ENCODE assay signal across 19 cellular contexts in genomic region chr6:109051301-109051700, GRCh38. TPM values are rescaled to one million over a fixed set of nuclear protein-coding genes. Genes with fewer than 3 reads are reported as not detected.
A peak's percentile ranks its signal among the peaks of the same experiment; 100 is the strongest.
DNase-seq lines count a peak whose midpoint lies in the region; ATAC-seq, FAIRE-seq and TF ChIP-seq lines count a peak whose summit lies in the region.
"Had no signal": no experiment of that assay in that cellular context is flagged by ENCODE, and none has a peak within 500 bp of the region (broad histone marks: within the 10 kb centered on the region; RNA-seq: fewer than 3 reads in every experiment).

No MANE protein-coding gene starts in this region.

- no peak for TF ChIP-seq RAD21 in HepG2 (CRISPR knock-in tag; IDR thresholded peaks at IDR 0.05)

- H3K36me3 Mint-ChIP-seq in CD14-positive monocyte: peaks cover 4 to 7% of the 10 kb centered on the region in 2 donors
- peaks cover 0 to 7% (median 0%) of the 10 kb centered on the region in 5 donors for H3K36me3 Mint-ChIP-seq in naive thymus-derived CD4-positive, alpha-beta T cell

- H3K36me3 ChIP-seq in HepG2 (replicated peaks in 1 of 2; ENCODE audit: control insufficient read depth in 1 of 2, insufficient read depth in 2 of 2, low read length in 2 of 2) (no peaks in the 10 kb centered on the region), right lobe of liver (no peaks in the 10 kb centered on the region)
- no peaks in the 10 kb centered on the region for H3K36me3 ChIP-seq in naive thymus-derived CD4-positive, alpha-beta T cell (ENCODE audit: control insufficient read depth in 2 of 3, insufficient read depth in 3 of 3, low read length in 3 of 3)

- H3K4me2 ChIP-seq in HepG2 (ENCODE audit: low read depth, low read length): no peak overlapping the region

- POLR2A ChIA-PET in HepG2 (lab: Yijun Ruan, JAX): no interaction called here
- POLR2A ChIA-PET in naive thymus-derived CD4-positive, alpha-beta T cell (lab: Charles Lee): interaction anchor here (0.6 kb wide), 3 partner anchors 19 to 214 kb away, joined by 3 to 6 read pairs (median 3); no protein-coding TSS in a partner anchor

- H3K9me3 ChIP-seq in HepG2 (ENCODE audit: low read length): no peaks in the 10 kb centered on the region
- H3K9me3 ChIP-seq in right lobe of liver: no peaks in the 10 kb centered on the region
- H3K9me3 ChIP-seq in naive thymus-derived CD4-positive, alpha-beta T cell (ENCODE audit: control insufficient read depth in 2 of 3, low read length in 3 of 3): no peaks in the 10 kb centered on the region

- H3K27me3 Mint-ChIP-seq in CD14-positive monocyte (ENCODE audit: low read depth in 3 of 3): peaks cover 0 to 2% (median 0%) of the 10 kb centered on the region in 3 donors
- H3K27me3 Mint-ChIP-seq in naive thymus-derived CD4-positive, alpha-beta T cell: peaks cover 0 to 28% (median 0%) of the 10 kb centered on the region in 5 donors
- H3K27me3 Mint-ChIP-seq: B cell; CD4-positive, alpha-beta T cell had no signal

- peak; percentile 56 for DNase-seq in HepG2 (ENCODE audit: low spot score)
- DNase-seq in right lobe of liver: no peak
- DNase-seq in M059J (ENCODE audit: low read depth): peak; percentile 26
- no peak for DNase-seq in NCI-H146 (lab: John Stamatoyannopoulos, UW)
- no peak for DNase-seq in CD14-positive monocyte (ENCODE audit: low spot score)
- DNase-seq in naive thymus-derived CD4-positive, alpha-beta T cell: no peak
- DNase-seq: 8988T; Calu3; CD4-positive, alpha-beta T cell; H9; KBM-7; NCI-H1417 treated with DMSO at 0.1 percent for 48 hours; NCI-H1930; NCI-H345; NCI-H524 treated with DMSO at 0.1 percent for 48 hours; SJCRH30 had no signal

- CTCF ChIA-PET in HepG2 (lab: Yijun Ruan, JAX; ENCODE audit: low intra/inter-chr PET ratio, low total read pairs): no interaction called here
- CTCF ChIA-PET in naive thymus-derived CD4-positive, alpha-beta T cell (lab: Charles Lee): interaction anchor here (0.6 to 3.0 kb wide), 3 partner anchors 21 to 206 kb away, joined by 3 to 13 read pairs (median 3); no protein-coding TSS in a partner anchor

- H3K9me3 Mint-ChIP-seq in CD14-positive monocyte: peaks cover 0 to 4% (median 2%) of the 10 kb centered on the region in 7 donors
- H3K9me3 Mint-ChIP-seq in naive thymus-derived CD4-positive, alpha-beta T cell: peaks cover 0 to 3% (median 0%) of the 10 kb centered on the region in 11 donors
- H3K9me3 Mint-ChIP-seq: CD4-positive, alpha-beta T cell had no signal

- no peaks in the 10 kb centered on the region for H4K20me1 ChIP-seq in HepG2 (ENCODE audit: insufficient read depth, low read length)

- H3K4me3 Mint-ChIP-seq in CD14-positive monocyte: no peak overlapping the region
- H3K4me3 Mint-ChIP-seq in naive thymus-derived CD4-positive, alpha-beta T cell: no peak overlapping the region
- H3K4me3 Mint-ChIP-seq: CD4-positive, alpha-beta T cell; H9 had no signal

- H3K4me1 ChIP-seq in HepG2 (ENCODE audit: insufficient read depth, low read length) (peaks cover 48% of the 10 kb centered on the region), right lobe of liver (no peaks in the 10 kb centered on the region)
- peaks cover 0 to 14% of the 10 kb centered on the region in 2 donors for H3K4me1 ChIP-seq in naive thymus-derived CD4-positive, alpha-beta T cell (ENCODE audit: control insufficient read depth in 2 of 2, insufficient read depth in 2 of 2, low read length in 2 of 2)
- H3K4me1 ChIP-seq: SJCRH30 had no signal

- H3K79me2 ChIP-seq in HepG2 (ENCODE audit: insufficient read depth, low read length): no peaks in the 10 kb centered on the region

- H3K9ac ChIP-seq in HepG2 (ENCODE audit: insufficient read depth, low read depth, low read length): no peak overlapping the region

- H3K27ac Mint-ChIP-seq in CD14-positive monocyte: no peak overlapping the region
- no peak overlapping the region for H3K27ac Mint-ChIP-seq in naive thymus-derived CD4-positive, alpha-beta T cell
- H3K27ac Mint-ChIP-seq: B cell; CD4-positive, alpha-beta T cell had no signal

- intact Hi-C loops in HepG2 (cut with micrococcal nuclease; ENCODE audit: unreplicated experiment): loop anchor here (2.0 kb wide), 1 partner anchor 42 kb away; no protein-coding TSS in a partner anchor
- intact Hi-C loops in right lobe of liver (cut with DNase I): no loop called here
- intact Hi-C loops in CD14-positive monocyte (cut with micrococcal nuclease): no loop called here
- intact Hi-C loops in naive thymus-derived CD4-positive, alpha-beta T cell (cut with micrococcal nuclease): loop anchor here in 1 of 2 donors (2.0 kb wide), 1 partner anchor 14 kb away; no protein-coding TSS in a partner anchor

- H2AFZ ChIP-seq in HepG2 (ENCODE audit: low read length): no peak overlapping the region

- H3K27me3 ChIP-seq in HepG2 (ENCODE audit: control insufficient read depth in 1 of 2, insufficient read depth in 2 of 2, low read length in 2 of 2) (no peaks in the 10 kb centered on the region), right lobe of liver (no peaks in the 10 kb centered on the region)
- H3K27me3 ChIP-seq in naive thymus-derived CD4-positive, alpha-beta T cell (ENCODE audit: control insufficient read depth in 2 of 2, insufficient read depth in 2 of 2, low read length in 2 of 2): no peaks in the 10 kb centered on the region
- H3K27me3 ChIP-seq: SJCRH30 had no signal

- H3K4me3 ChIP-seq in HepG2 (replicated peaks in 1 of 3; ENCODE audit: insufficient read depth in 1 of 3, low read depth in 2 of 3, low read length in 3 of 3): no peak overlapping the region
- H3K4me3 ChIP-seq in right lobe of liver: no peak overlapping the region
- H3K4me3 ChIP-seq in naive thymus-derived CD4-positive, alpha-beta T cell (ENCODE audit: low read length): no peak overlapping the region
- H3K4me3 ChIP-seq: SJCRH30 had no signal

- TF ChIP-seq CTCF in HepG2 (CRISPR knock-in tag; IDR thresholded peaks at IDR 0.05): no peak
- no peak for TF ChIP-seq CTCF in right lobe of liver (IDR thresholded peaks at IDR 0.05)
- no peak for TF ChIP-seq CTCF in CD14-positive monocyte (IDR thresholded peaks at IDR 0.05)

- H3K4me1 Mint-ChIP-seq in CD14-positive monocyte: peaks cover 25% of the 10 kb centered on the region
- H3K4me1 Mint-ChIP-seq in naive thymus-derived CD4-positive, alpha-beta T cell: peaks cover 4 to 53% (median 28%) of the 10 kb centered on the region in 7 donors

- ATAC-seq in HepG2: no peak
- ATAC-seq in right lobe of liver: no peak
- no peak for ATAC-seq in naive thymus-derived CD4-positive, alpha-beta T cell
- no peak for ATAC-seq in GM18858 (IDR thresholded peaks at IDR 0.05; ENCODE audit: unreplicated experiment)

- FAIRE-seq in HepG2 (lab: Jason Lieb, UNC) (no peak), colon (lab: Jason Lieb, UNC) (peak; percentile 18)

- no TSS peak for BruUV-seq in HepG2 (replicated peaks; lab: Mats Ljungman, UMichigan)

- TF ChIP-seq POLR2A in HepG2 (IDR thresholded peaks at IDR 0.05; ENCODE audit: insufficient read depth in 1 of 2, low read depth in 2 of 2, low read length in 2 of 2) (no peak), right lobe of liver (IDR thresholded peaks at IDR 0.05) (no peak)

- in situ Hi-C loops in HepG2 (cut with HindIII; ENCODE audit: extremely low pct_ligation_motif_present, low pct_unique_long_range_greater_than_20kb): no loop called here

- TF ChIP-seq EP300 in HepG2 (IDR thresholded peaks at IDR 0.05; ENCODE audit: low read depth in 2 of 2, low read length in 2 of 2): no peak
- TF ChIP-seq EP300 in HepG2 (CRISPR knock-in tag; IDR thresholded peaks at IDR 0.05; ENCODE audit: borderline replicate concordance): no peak

- H3K27ac ChIP-seq in HepG2 (ENCODE audit: extremely low read length, insufficient read depth, low read length) (no peak overlapping the region), right lobe of liver (no peak overlapping the region)
- no peak overlapping the region for H3K27ac ChIP-seq in naive thymus-derived CD4-positive, alpha-beta T cell (ENCODE audit: low read depth, low read length)
- H3K27ac ChIP-seq: SJCRH30 had no signal

RNA-seq across cellular contexts. Expression of gene SESN1, which starts 43.3 kb away (rescaled TPM):
- 44.7 and 52.1 TPM in 2 replicates for total RNA-seq in HepG2 (2016; rRNA removed; fragmentation: Illumina TruSeq; extraction: Trizol)
- 5.9 and 6.4 TPM in 2 replicates for total RNA-seq in HepG2 (2016; cell fraction: cytosol; rRNA removed; fragmentation: Illumina TruSeq; extraction: Trizol; ENCODE audit: low read depth)
- total RNA-seq in HepG2 (2016; cell fraction: insoluble cytoplasmic fraction; rRNA removed; fragmentation: Illumina TruSeq; extraction: Trizol): 44.0 and 53.7 TPM in 2 replicates
- total RNA-seq in HepG2 (2016; cell fraction: membrane; rRNA removed; fragmentation: Illumina TruSeq; extraction: Trizol): 18.5 and 19.2 TPM in 2 replicates
- 41.0 and 44.1 TPM in 2 replicates for total RNA-seq in HepG2 (2016; cell fraction: nucleus; rRNA removed; fragmentation: Illumina TruSeq; extraction: Trizol)
- polyA plus RNA-seq in HepG2 (2011; rRNA removed): 20.6 and 24.9 TPM in 2 replicates
- 8.7 and 12.4 TPM in 2 replicates for polyA plus RNA-seq in HepG2 (2011; cell fraction: cytosol; rRNA removed)
- 18.6 and 19.8 TPM in 2 replicates for polyA plus RNA-seq in HepG2 (2011; cell fraction: nucleus; rRNA removed)
- polyA plus RNA-seq in HepG2 (2012): 16.9 and 20.3 TPM in 2 replicates
- polyA plus RNA-seq in HepG2 (2016; cell fraction: cytosol; fragmentation: Illumina TruSeq; extraction: Trizol; ENCODE audit: low read depth): 3.6 TPM in 2 replicates
- polyA plus RNA-seq in HepG2 (2016; cell fraction: insoluble cytoplasmic fraction; fragmentation: Illumina TruSeq; extraction: Trizol; ENCODE audit: low read depth): 46.8 and 47.5 TPM in 2 replicates
- 9.9 and 10.9 TPM in 2 replicates for polyA plus RNA-seq in HepG2 (2016; cell fraction: membrane; fragmentation: Illumina TruSeq; extraction: Trizol; ENCODE audit: low read depth)
- polyA plus RNA-seq in HepG2 (2016; cell fraction: nucleus; fragmentation: Illumina TruSeq; extraction: Trizol; ENCODE audit: insufficient read depth, low read depth): 40.6 and 43.2 TPM in 2 replicates
- polyA minus RNA-seq in HepG2 (2011; rRNA and poly(A)+ RNA removed; ENCODE audit: low replicate concordance): 15.1 and 39.9 TPM in 2 replicates
- polyA minus RNA-seq in HepG2 (2011; cell fraction: cytosol; rRNA and poly(A)+ RNA removed): 14.2 and 14.6 TPM in 2 replicates
- polyA minus RNA-seq in HepG2 (2011; cell fraction: nucleus; rRNA and poly(A)+ RNA removed): 66.0 and 72.1 TPM in 2 replicates
- total RNA-seq in right lobe of liver: 10 to 100 TPM in 5 of 6 experiments, 1 to 10 TPM in 1; 8.7 to 17.1 (median 11.9) TPM
- total RNA-seq in M059J (2014; rRNA removed; shearing (Covaris generic)): 4.9 and 9.2 TPM in 2 replicates
- polyA plus RNA-seq in CD14-positive monocyte: 1 to 10 TPM; 1.8 to 3.1 TPM
- total RNA-seq in naive thymus-derived CD4-positive, alpha-beta T cell: 10 to 100 TPM; 24.6 to 61.8 (median 37.7) TPM
- 10 to 100 TPM; 16.5 to 37.0 TPM for polyA plus RNA-seq in naive thymus-derived CD4-positive, alpha-beta T cell

RNA-seq across cellular contexts. Expression of gene CEP57L1, which starts 44.0 kb away (rescaled TPM):
- 15.5 and 20.7 TPM in 2 replicates for total RNA-seq in HepG2 (2016; rRNA removed; fragmentation: Illumina TruSeq; extraction: Trizol)
- total RNA-seq in HepG2 (2016; cell fraction: cytosol; rRNA removed; fragmentation: Illumina TruSeq; extraction: Trizol; ENCODE audit: low read depth): 20.5 and 21.1 TPM in 2 replicates
- total RNA-seq in HepG2 (2016; cell fraction: insoluble cytoplasmic fraction; rRNA removed; fragmentation: Illumina TruSeq; extraction: Trizol): 16.4 and 22.3 TPM in 2 replicates
- 12.0 and 13.3 TPM in 2 replicates for total RNA-seq in HepG2 (2016; cell fraction: membrane; rRNA removed; fragmentation: Illumina TruSeq; extraction: Trizol)
- 12.7 and 13.1 TPM in 2 replicates for total RNA-seq in HepG2 (2016; cell fraction: nucleus; rRNA removed; fragmentation: Illumina TruSeq; extraction: Trizol)
- polyA plus RNA-seq in HepG2 (2011; rRNA removed): 5.5 and 7.7 TPM in 2 replicates
- polyA plus RNA-seq in HepG2 (2011; cell fraction: cytosol; rRNA removed): 2.6 TPM in 2 replicates
- polyA plus RNA-seq in HepG2 (2011; cell fraction: nucleus; rRNA removed): 3.6 and 5.3 TPM in 2 replicates
- polyA plus RNA-seq in HepG2 (2012): 3.4 and 6.8 TPM in 2 replicates
- polyA plus RNA-seq in HepG2 (2016; cell fraction: cytosol; fragmentation: Illumina TruSeq; extraction: Trizol; ENCODE audit: low read depth): 1.7 and 3.0 TPM in 2 replicates
- polyA plus RNA-seq in HepG2 (2016; cell fraction: insoluble cytoplasmic fraction; fragmentation: Illumina TruSeq; extraction: Trizol; ENCODE audit: low read depth): 15.9 and 16.9 TPM in 2 replicates
- 4.1 and 4.6 TPM in 2 replicates for polyA plus RNA-seq in HepG2 (2016; cell fraction: membrane; fragmentation: Illumina TruSeq; extraction: Trizol; ENCODE audit: low read depth)
- polyA plus RNA-seq in HepG2 (2016; cell fraction: nucleus; fragmentation: Illumina TruSeq; extraction: Trizol; ENCODE audit: insufficient read depth, low read depth): 9.7 and 9.9 TPM in 2 replicates
- polyA minus RNA-seq in HepG2 (2011; rRNA and poly(A)+ RNA removed; ENCODE audit: low replicate concordance): 3.1 and 14.4 TPM in 2 replicates
- polyA minus RNA-seq in HepG2 (2011; cell fraction: cytosol; rRNA and poly(A)+ RNA removed): 6.2 and 6.4 TPM in 2 replicates
- polyA minus RNA-seq in HepG2 (2011; cell fraction: nucleus; rRNA and poly(A)+ RNA removed): 15.9 and 20.3 TPM in 2 replicates
- total RNA-seq in right lobe of liver: 1 to 10 TPM; 6.3 to 9.5 (median 7.6) TPM
- 51.2 and 51.3 TPM in 2 replicates for total RNA-seq in M059J (2014; rRNA removed; shearing (Covaris generic))
- polyA plus RNA-seq in CD14-positive monocyte: 1 to 10 TPM; 3.9 to 5.2 TPM
- 10 to 100 TPM in 1 of 5 experiments, 1 to 10 TPM in 4; 3.1 to 17.2 (median 6.5) TPM for total RNA-seq in naive thymus-derived CD4-positive, alpha-beta T cell
- polyA plus RNA-seq in naive thymus-derived CD4-positive, alpha-beta T cell: 1 to 10 TPM; 5.1 to 7.7 TPM

Comparison
In these comparisons a context has a peak if more than half of its experiments do, and no peak if none do; other contexts are left out.
1. DNase-seq: peak in HepG2 (single experiment) and M059J (single experiment); none in right lobe of liver (0 of 3), NCI-H146 (single experiment), CD14-positive monocyte (single experiment) and naive thymus-derived CD4-positive, alpha-beta T cell (0 of 9).